Comparison of ENCODE assay signal across 11 cellular contexts in genomic region chr14:105066285-105067071, GRCh38. TPM values are rescaled to one million over a fixed set of nuclear protein-coding genes. Genes with fewer than 3 reads are reported as not detected.
DNase-seq lines count a peak whose midpoint lies in the region; ATAC-seq and TF ChIP-seq lines count a peak whose summit lies in the region.
"Had no signal": no experiment of that assay in that cellular context is flagged by ENCODE, and none has a peak within 500 bp of the region (broad histone marks: within the 10 kb centered on the region; RNA-seq: fewer than 3 reads in every experiment).

No MANE protein-coding gene starts in this region.

- peaks cover 21% of the 10 kb centered on the region for H3K79me2 ChIP-seq in MM.1S (ENCODE audit: low read length)

- no peaks in the 10 kb centered on the region for H4K20me1 ChIP-seq in MM.1S (ENCODE audit: insufficient read depth, low read length)

- H3K27me3 ChIP-seq in MM.1S (replicated peaks; ENCODE audit: insufficient read depth, low read length) (peaks cover 4% of the 10 kb centered on the region; the same call in 1 of the 2 replicates), stomach (peaks cover 0 to 38% (median 0%) of the 10 kb centered on the region in 3 donors)
- no peaks in the 10 kb centered on the region for H3K27me3 ChIP-seq in effector memory CD4-positive, alpha-beta T cell (replicated peaks; ENCODE audit: control insufficient read depth, insufficient read depth, low read length, poor library complexity, severe bottlenecking)
- H3K27me3 ChIP-seq: right atrium auricular region had no signal

- peaks cover 13% of the 10 kb centered on the region for H3K36me3 Mint-ChIP-seq in activated CD8-positive, alpha-beta memory T cell treated with anti-CD3 and anti-CD28 coated beads, Interleukin-2, amount 10 ng/mL, durations not matched to agents 7 days and 5 days
- H3K36me3 Mint-ChIP-seq in chondrocyte (ENCODE audit: low read depth): no peaks in the 10 kb centered on the region

- H3K9ac ChIP-seq in MM.1S (ENCODE audit: low read length): no peak overlapping the region

- H3K9me2 ChIP-seq in MM.1S (replicated peaks; ENCODE audit: insufficient read depth, low read length): no peaks in the 10 kb centered on the region

- TF ChIP-seq CTCF in MM.1S (IDR thresholded peaks at IDR 0.05; ENCODE audit: low read length) (no peak), stomach (IDR thresholded peaks at IDR 0.05) (no peak), chondrocyte (IDR thresholded peaks at IDR 0.05) (no peak)

- H3K4me3 ChIP-seq in MM.1S (ENCODE audit: low read length) (no peak overlapping the region), stomach (no peak overlapping the region)
- H3K4me3 ChIP-seq in effector memory CD4-positive, alpha-beta T cell (ENCODE audit: insufficient read depth, low read depth, low read length, poor library complexity, severe bottlenecking): peak overlapping the region; percentile 89

- H2AFZ ChIP-seq in MM.1S (ENCODE audit: low read length): no peak overlapping the region

- peak overlapping the region; percentile 54; the same call in 1 of the 2 replicates for H3K4me2 ChIP-seq in MM.1S (ENCODE audit: low read depth, low read length)

- peaks cover 1% of the 10 kb centered on the region for H3K27me3 Mint-ChIP-seq in activated CD8-positive, alpha-beta memory T cell treated with anti-CD3 and anti-CD28 coated beads, Interleukin-2, amount 10 ng/mL, durations not matched to agents 7 days and 5 days
- peaks cover 4% of the 10 kb centered on the region for H3K27me3 Mint-ChIP-seq in chondrocyte (ENCODE audit: low read depth)

- intact Hi-C loops in stomach (cut with DNase I; ENCODE audit: low total_unique reads): no loop called here

- peak overlapping the region; percentile 95 for H3K4me3 Mint-ChIP-seq in activated CD8-positive, alpha-beta memory T cell treated with anti-CD3 and anti-CD28 coated beads, Interleukin-2, amount 10 ng/mL, durations not matched to agents 7 days and 5 days
- no peak overlapping the region for H3K4me3 Mint-ChIP-seq in chondrocyte (ENCODE audit: unreplicated experiment)

- DNase-seq in activated CD8-positive, alpha-beta memory T cell treated with anti-CD3 and anti-CD28 coated beads, Interleukin-2, amount 10 ng/mL, durations not matched to agents 7 days and 5 days: no peak
- no peak for DNase-seq in activated CD8-positive, alpha-beta memory T cell treated with anti-CD3 and anti-CD28 coated beads, Interleukin-2, amount 50 U/mL, for 48 hours
- no peak for DNase-seq in MM.1S
- DNase-seq in effector memory CD4-positive, alpha-beta T cell: no peak
- DNase-seq in stomach: no peak
- no peak for DNase-seq in chondrocyte (ENCODE audit: low spot score)
- DNase-seq in NK-92 (lab: John Stamatoyannopoulos, UW; ENCODE audit: unreplicated experiment): no peak
- DNase-seq in NCI-H226: no peak
- DNase-seq: KBM-7, NCI-H2171 treated with DMSO at 0.1 percent for 48 hours had no signal

- H3K36me3 ChIP-seq in MM.1S (replicated peaks; ENCODE audit: insufficient read depth, low read length) (no peaks in the 10 kb centered on the region), stomach (no peaks in the 10 kb centered on the region)
- no peaks in the 10 kb centered on the region for H3K36me3 ChIP-seq in effector memory CD4-positive, alpha-beta T cell (ENCODE audit: control insufficient read depth, insufficient read depth, low read length)
- H3K36me3 ChIP-seq: right atrium auricular region had no signal

- no peak for TF ChIP-seq EP300 in stomach (IDR thresholded peaks at IDR 0.05)

- no peak for ATAC-seq in activated CD8-positive, alpha-beta memory T cell treated with anti-CD3 and anti-CD28 coated beads, Interleukin-2, amount 10 ng/mL, durations not matched to agents 7 days and 5 days

- CTCF ChIA-PET in activated CD8-positive, alpha-beta memory T cell treated with anti-CD3 and anti-CD28 coated beads, Interleukin-2, amount 10 ng/mL, durations not matched to agents 7 days and 5 days (lab: Charles Lee): interaction anchor here (0.8 to 12.3 kb wide), 9 partner anchors 9 to 415 kb away, joined by 3 to 192 read pairs (median 4); no protein-coding TSS in a partner anchor

- no peaks in the 10 kb centered on the region for H3K9me3 Mint-ChIP-seq in activated CD8-positive, alpha-beta memory T cell treated with anti-CD3 and anti-CD28 coated beads, Interleukin-2, amount 10 ng/mL, durations not matched to agents 7 days and 5 days (ENCODE audit: low read depth)
- H3K9me3 Mint-ChIP-seq in chondrocyte (ENCODE audit: low read depth): no peaks in the 10 kb centered on the region

- H3K9me3 ChIP-seq in MM.1S (replicated peaks; ENCODE audit: insufficient read depth, low read length): no peaks in the 10 kb centered on the region
- no peaks in the 10 kb centered on the region for H3K9me3 ChIP-seq in effector memory CD4-positive, alpha-beta T cell (ENCODE audit: control insufficient read depth, low read length)
- no peaks in the 10 kb centered on the region for H3K9me3 ChIP-seq in stomach
- H3K9me3 ChIP-seq: right atrium auricular region had no signal

- H3K4me1 Mint-ChIP-seq in activated CD8-positive, alpha-beta memory T cell treated with anti-CD3 and anti-CD28 coated beads, Interleukin-2, amount 10 ng/mL, durations not matched to agents 7 days and 5 days: peaks cover 68% of the 10 kb centered on the region
- no peaks in the 10 kb centered on the region for H3K4me1 Mint-ChIP-seq in chondrocyte (ENCODE audit: low read depth)

- H3K4me1 ChIP-seq in MM.1S (ENCODE audit: low read length) (peaks cover 26% of the 10 kb centered on the region), stomach (peaks cover 0 to 54% (median 9%) of the 10 kb centered on the region in 4 donors)
- H3K4me1 ChIP-seq in effector memory CD4-positive, alpha-beta T cell (ENCODE audit: control insufficient read depth, insufficient read depth, low read length, poor library complexity, severe bottlenecking): peaks cover 72% of the 10 kb centered on the region

- TF ChIP-seq POLR2A in stomach (IDR thresholded peaks at IDR 0.05): no peak

- WGBS in stomach, 5 donors: 84 to 94% (median 87%) methylated on average over 14 to 28 of the region's 28 CpGs

- no peaks in the 10 kb centered on the region for H3F3A ChIP-seq in MM.1S (ENCODE audit: insufficient read depth, low read length)

- H3K27ac ChIP-seq in MM.1S (ENCODE audit: low read length) (peak overlapping the region; percentile 81; the same call in 1 of the 2 replicates), stomach (peak overlapping the region in 4 of 5 donors; percentile 70 to 84 (median 78))
- H3K27ac ChIP-seq in effector memory CD4-positive, alpha-beta T cell (ENCODE audit: insufficient read depth, low read length, poor library complexity, severe bottlenecking): peak overlapping the region; percentile 100

- peak overlapping the region; percentile 97 for H3K27ac Mint-ChIP-seq in activated CD8-positive, alpha-beta memory T cell treated with anti-CD3 and anti-CD28 coated beads, Interleukin-2, amount 10 ng/mL, durations not matched to agents 7 days and 5 days
- H3K27ac Mint-ChIP-seq in chondrocyte (ENCODE audit: unreplicated experiment): no peak overlapping the region

RNA-seq across cellular contexts. Expression of gene GPR132, which starts 1.2 kb away (rescaled TPM):
- total RNA-seq in activated CD8-positive, alpha-beta memory T cell treated with anti-CD3 and anti-CD28 coated beads, Interleukin-2, amount 10 ng/mL, durations not matched to agents 7 days and 5 days: 10 to 100 TPM; 47.4 to 49.4 TPM
- 10 to 100 TPM in 1 of 5 donors, 1 to 10 TPM in 3, under 1 TPM in 1; under 0.01 to 11.1 (median 1.7) TPM for total RNA-seq in stomach
- under 1 TPM; 0.38 to 0.81 (median 0.76) TPM for polyA plus RNA-seq in stomach
- 0.23 to 0.48 TPM (median 0.30 TPM) in 3 replicates for total RNA-seq in chondrocyte

RNA-seq across cellular contexts. Expression of gene CDCA4, which starts 45.6 kb away (rescaled TPM):
- 10 to 100 TPM; 70.8 to 77.8 TPM for total RNA-seq in activated CD8-positive, alpha-beta memory T cell treated with anti-CD3 and anti-CD28 coated beads, Interleukin-2, amount 10 ng/mL, durations not matched to agents 7 days and 5 days
- 10 to 100 TPM in 2 of 5 donors, 1 to 10 TPM in 3; 2.9 to 12.3 (median 4.5) TPM for total RNA-seq in stomach
- polyA plus RNA-seq in stomach: 1 to 10 TPM; 4.7 to 9.4 (median 8.0) TPM
- 15.6 to 18.8 TPM (median 18.0 TPM) in 3 replicates for total RNA-seq in chondrocyte

Comparison
In these comparisons a context has a peak if more than half of its experiments do, and no peak if none do; other contexts are left out.
1. RNA of gene GPR132, which starts 1.2 kb away (total RNA-seq): 47.4 to 49.4 TPM in activated CD8-positive, alpha-beta memory T cell treated with anti-CD3 and anti-CD28 coated beads, Interleukin-2, amount 10 ng/mL, durations not matched to agents 7 days and 5 days; under 0.01 to 11.1 TPM in stomach and 0.23 to 0.48 TPM in chondrocyte; every median in the first group is over 4 times any median in the second.
2. Peak in every context shown above with its lines, with median percentiles within 50 percentile points of each other: H3K27ac ChIP-seq.